Comparison of ENCODE assay signal across 8 cellular contexts in the genomic region with DNA sequence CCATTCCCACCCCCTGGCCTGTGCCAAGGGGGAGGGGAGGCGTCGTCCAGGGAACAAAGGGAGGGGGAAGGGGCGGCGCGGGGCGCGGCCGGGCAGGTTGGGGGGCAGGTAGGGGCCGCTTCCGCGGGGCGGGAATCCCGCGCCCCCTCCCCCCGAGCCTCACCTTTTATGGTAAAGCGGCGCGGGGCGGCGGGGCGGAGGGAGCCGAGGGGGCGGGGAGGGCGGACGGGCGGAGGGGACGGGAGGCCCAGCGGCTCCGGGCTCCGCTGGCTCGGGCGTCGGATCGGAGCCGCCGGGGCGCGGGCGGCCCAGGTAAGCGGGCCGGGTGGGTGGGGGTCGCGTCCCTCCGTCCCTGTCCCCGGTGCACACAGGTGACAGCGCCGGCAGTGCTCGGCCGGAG. TPM values are rescaled to one million over a fixed set of nuclear protein-coding genes. Genes with fewer than 3 reads are reported as not detected.
DNase-seq lines count a peak whose midpoint lies in the region; ATAC-seq and TF ChIP-seq lines count a peak whose summit lies in the region.

A gene with protein sequence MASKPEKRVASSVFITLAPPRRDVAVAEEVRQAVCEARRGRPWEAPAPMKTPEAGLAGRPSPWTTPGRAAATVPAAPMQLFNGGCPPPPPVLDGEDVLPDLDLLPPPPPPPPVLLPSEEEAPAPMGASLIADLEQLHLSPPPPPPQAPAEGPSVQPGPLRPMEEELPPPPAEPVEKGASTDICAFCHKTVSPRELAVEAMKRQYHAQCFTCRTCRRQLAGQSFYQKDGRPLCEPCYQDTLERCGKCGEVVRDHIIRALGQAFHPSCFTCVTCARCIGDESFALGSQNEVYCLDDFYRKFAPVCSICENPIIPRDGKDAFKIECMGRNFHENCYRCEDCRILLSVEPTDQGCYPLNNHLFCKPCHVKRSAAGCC (plus strand): TSS at position 259 of the 400 bp plus-strand sequence. CDS start 6,189 bp downstream, outside the sequence.

- no peaks in the 10 kb centered on the region for H3K9me3 ChIP-seq in ovary

- peaks cover 70 to 88% (median 71%) of the 10 kb centered on the region in 3 donors for H3K27me3 Mint-ChIP-seq in CD14-positive monocyte (ENCODE audit: low read depth in 3 of 3)

- TF ChIP-seq POLR2A in ovary (IDR thresholded peaks at IDR 0.05): no peak

- peak within 1 kb of the TSS; percentile 65 to 76 for H3K27ac ChIP-seq in ovary

- peaks cover 0 to 13% (median 5%) of the 10 kb centered on the region in 7 donors for H3K9me3 Mint-ChIP-seq in CD14-positive monocyte

- no peak for TF ChIP-seq EP300 in ovary (IDR thresholded peaks at IDR 0.05)

- H3K4me1 ChIP-seq in ovary (ENCODE audit: insufficient read depth): peaks cover 12% of the 10 kb centered on the region

- DNase-seq in H7 (peak; percentile 98), Right ventricle myocardium inferior (ENCODE audit: missing footprints) (peak; percentile 43), ovary (peak in 4 of 5 donors; percentile 62 to 74 (median 71)), CD14-positive monocyte (ENCODE audit: low spot score) (no peak), cerebellum (ENCODE audit: low spot score) (no peak), COLO829 (ENCODE audit: low spot score) (no peak), AML-193 (lab: John Stamatoyannopoulos, UW) (no peak)

- peaks cover 15% of the 10 kb centered on the region for H3K4me1 Mint-ChIP-seq in CD14-positive monocyte

- no peak for TF ChIP-seq CTCF in WI38 (IDR thresholded peaks at IDR 0.05; ENCODE audit: low read depth, low read length)
- no peak for TF ChIP-seq CTCF in ovary (IDR thresholded peaks at IDR 0.05)
- TF ChIP-seq CTCF in CD14-positive monocyte (IDR thresholded peaks at IDR 0.05): no peak

- no peaks in the 10 kb centered on the region; the same call in 1 of the 2 replicates for H3K27me3 ChIP-seq in H7 (ENCODE audit: control insufficient read depth, insufficient read depth, low read length)
- H3K27me3 ChIP-seq in ovary: no peaks in the 10 kb centered on the region

- peaks cover 0 to 5% of the 10 kb centered on the region in 2 donors for H3K36me3 Mint-ChIP-seq in CD14-positive monocyte

- peak within 1 kb of the TSS in 1 of 2 donors; percentile 73 for H3K4me3 Mint-ChIP-seq in CD14-positive monocyte

- intact Hi-C loops in Right ventricle myocardium inferior (cut with DNase I): no loop called here
- intact Hi-C loops in ovary (cut with DNase I): no loop called here
- intact Hi-C loops in CD14-positive monocyte (cut with micrococcal nuclease): no loop called here

- 0 to 1% (median 1%) methylated on average over 7 to 49 of the region's 49 CpGs for WGBS in ovary, 3 donors

- peak within 1 kb of the TSS in 1 of 7 donors; percentile 72 for H3K27ac Mint-ChIP-seq in CD14-positive monocyte

- H3K4me3 ChIP-seq in H7 (ENCODE audit: insufficient read depth, low read depth, low read length): peak within 1 kb of the TSS; percentile 96
- peak within 1 kb of the TSS; percentile 81 for H3K4me3 ChIP-seq in WI38 (ENCODE audit: low read depth, low read length)
- H3K4me3 ChIP-seq in ovary: peak within 1 kb of the TSS; percentile 59

- no peaks in the 10 kb centered on the region; the same call in 1 of the 2 replicates for H3K36me3 ChIP-seq in H7 (replicated peaks; ENCODE audit: control insufficient read depth, insufficient read depth, low read length)
- H3K36me3 ChIP-seq in ovary: no peaks in the 10 kb centered on the region

- ATAC-seq in Right ventricle myocardium inferior: peak; percentile 26

RNA-seq across cellular contexts. Expression of the gene that starts here (rescaled TPM):
- total RNA-seq in H7 (2014; rRNA removed; shearing (Covaris generic)): 91.0 and 95.6 TPM in 2 replicates
- total RNA-seq in Right ventricle myocardium inferior (97.6 TPM), ovary (100 to 1,000 TPM in 3 of 7 donors, 10 to 100 TPM in 4; 40.7 to 160 (median 70.8) TPM), cerebellum (8.9 TPM)
- polyA plus RNA-seq in ovary (10 to 100 TPM; 39.0 to 59.2 TPM), CD14-positive monocyte (not detected)

Comparison
In these comparisons a context has a peak if more than half of its experiments do, and no peak if none do; other contexts are left out.
1. RNA of the gene that starts here (polyA plus RNA-seq): 39.0 to 59.2 TPM in ovary; not detected in CD14-positive monocyte; every median in the first group is over 10 times any median in the second.
2. DNase-seq: peak in H7 (single experiment), Right ventricle myocardium inferior (single experiment) and ovary (4 of 5); none in CD14-positive monocyte (single experiment), cerebellum (single experiment), COLO829 (single experiment) and AML-193 (0 of 2).
3. Peak in every context shown above with its lines, with median percentiles within 50 percentile points of each other: H3K4me3 ChIP-seq.